11 cellular contexts compared by ENCODE assay signal in the genomic region with DNA sequence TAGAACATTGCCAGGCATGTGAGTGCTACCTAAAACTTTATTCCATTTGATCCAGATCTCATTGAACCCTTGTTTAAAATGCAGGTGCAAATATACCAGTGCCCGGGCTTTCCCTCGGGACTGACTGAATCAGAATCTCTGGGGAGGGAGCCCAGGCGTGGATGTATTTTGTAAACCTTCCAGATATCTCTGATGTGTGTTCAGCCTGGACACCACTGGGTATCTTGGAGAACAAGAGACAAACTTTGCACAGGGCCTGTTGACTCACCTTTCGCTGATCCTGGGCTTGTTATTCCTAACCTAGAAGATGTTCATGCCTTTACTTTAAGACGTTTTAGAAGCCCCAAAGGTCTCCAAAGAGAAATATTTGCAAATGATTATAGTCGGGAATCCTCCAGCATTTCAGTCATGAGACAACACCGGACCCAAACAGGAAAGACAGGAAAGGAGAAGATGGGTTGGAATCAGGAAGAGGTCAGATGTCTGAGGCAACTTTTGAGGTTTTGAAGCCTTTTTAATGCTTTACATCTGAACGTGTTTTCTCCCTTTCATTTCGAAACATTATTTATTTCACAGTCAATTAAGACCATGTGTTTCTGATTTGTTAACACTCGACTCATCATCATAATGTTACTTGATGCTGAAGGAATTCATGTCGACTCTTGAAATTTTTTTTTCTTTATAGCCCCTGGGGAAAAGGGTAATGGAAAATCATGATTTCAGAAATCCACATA.
DNase-seq lines count a peak whose midpoint lies in the region; ATAC-seq and TF ChIP-seq lines count a peak whose summit lies in the region.
"Had no signal": no experiment of that assay in that cellular context is flagged by ENCODE, and none has a peak within 500 bp of the region (broad histone marks: within the 10 kb centered on the region; RNA-seq: fewer than 3 reads in every experiment).

No MANE protein-coding gene starts in this region.

- no peak for TF ChIP-seq POLR2A in heart left ventricle (IDR thresholded peaks at IDR 0.05)
- TF ChIP-seq POLR2A in vagina (IDR thresholded peaks at IDR 0.05) = no peak

- ATAC-seq in heart left ventricle (peak in 2 of 4 donors; percentile 2 to 24), Right ventricle myocardium superior (ENCODE audit: poor library complexity) (no peak), HG03469 (IDR thresholded peaks at IDR 0.05; ENCODE audit: unreplicated experiment) (no peak), left colon (no peak)

- H3K4me3 ChIP-seq in heart left ventricle = no peak overlapping the region
- H3K4me3 ChIP-seq in vagina = no peak overlapping the region
- H3K4me3 ChIP-seq: testis had no signal

- H3K27ac ChIP-seq in heart left ventricle (peak overlapping the region in 11 of 12 donors; percentile 17 to 87 (median 61)), vagina (peak overlapping the region; percentile 90)

- H3K9me3 ChIP-seq in heart left ventricle (no peaks in the 10 kb centered on the region), vagina (no peaks in the 10 kb centered on the region)
- H3K9me3 ChIP-seq: testis had no signal

- intact Hi-C loops in heart left ventricle (cut with DNase I) = loop anchor here in 1 of 10 donors (10.0 kb wide), 1 partner anchor 158 kb away; no protein-coding TSS in a partner anchor
- intact Hi-C loops in Right ventricle myocardium superior (cut with DNase I) = no loop called here
- intact Hi-C loops in vagina (cut with DNase I) = no loop called here
- intact Hi-C loops in left colon (cut with DNase I, micrococcal nuclease) = no loop called here

- H3K27me3 ChIP-seq in heart left ventricle = no peaks in the 10 kb centered on the region
- no peaks in the 10 kb centered on the region for H3K27me3 ChIP-seq in vagina
- H3K27me3 ChIP-seq: testis had no signal

- H3K4me1 ChIP-seq in heart left ventricle (peaks cover under 1 to 74% (median 27%) of the 10 kb centered on the region in 12 donors), vagina (peaks cover 48% of the 10 kb centered on the region)

- 66 to 73% (median 70%) methylated on average over 11 of the region's 11 CpGs for WGBS in heart left ventricle, 4 donors

- DNase-seq in heart left ventricle = no peak
- no peak for DNase-seq in Right ventricle myocardium superior
- peak; percentile 16 for DNase-seq in amniotic epithelial cell (ENCODE audit: low read depth)
- peak; percentile 48 for DNase-seq in medulla oblongata (ENCODE audit: extremely low spot score)
- DNase-seq in vagina (ENCODE audit: extremely low spot score in 2 of 2) = no peak
- DNase-seq in left colon = no peak
- DNase-seq in stimulated activated CD4-positive, alpha-beta T cell treated with anti-CD3 and anti-CD28 coated beads, Interleukin-4, amount 100 ng/mL, for 4 hours = no peak
- DNase-seq: activated CD4-positive, alpha-beta T cell treated with anti-CD3 and anti-CD28 coated beads for 4 hours; OCI-M1; testis had no signal

- no peaks in the 10 kb centered on the region for H3K36me3 ChIP-seq in heart left ventricle
- no peaks in the 10 kb centered on the region for H3K36me3 ChIP-seq in vagina

- TF ChIP-seq CTCF in heart left ventricle (IDR thresholded peaks at IDR 0.05) = no peak
- no peak for TF ChIP-seq CTCF in vagina (IDR thresholded peaks at IDR 0.05)

Comparison
In these comparisons a context has a peak if more than half of its experiments do, and no peak if none do; other contexts are left out.
1. DNase-seq: peak in amniotic epithelial cell (single experiment) and medulla oblongata (single experiment); none in heart left ventricle (0 of 5), Right ventricle myocardium superior (single experiment), vagina (0 of 2), left colon (0 of 2) and stimulated activated CD4-positive, alpha-beta T cell treated with anti-CD3 and anti-CD28 coated beads, Interleukin-4, amount 100 ng/mL, for 4 hours (0 of 2).